Comparison of ENCODE assay signal across 12 cellular contexts in the genomic region with DNA sequence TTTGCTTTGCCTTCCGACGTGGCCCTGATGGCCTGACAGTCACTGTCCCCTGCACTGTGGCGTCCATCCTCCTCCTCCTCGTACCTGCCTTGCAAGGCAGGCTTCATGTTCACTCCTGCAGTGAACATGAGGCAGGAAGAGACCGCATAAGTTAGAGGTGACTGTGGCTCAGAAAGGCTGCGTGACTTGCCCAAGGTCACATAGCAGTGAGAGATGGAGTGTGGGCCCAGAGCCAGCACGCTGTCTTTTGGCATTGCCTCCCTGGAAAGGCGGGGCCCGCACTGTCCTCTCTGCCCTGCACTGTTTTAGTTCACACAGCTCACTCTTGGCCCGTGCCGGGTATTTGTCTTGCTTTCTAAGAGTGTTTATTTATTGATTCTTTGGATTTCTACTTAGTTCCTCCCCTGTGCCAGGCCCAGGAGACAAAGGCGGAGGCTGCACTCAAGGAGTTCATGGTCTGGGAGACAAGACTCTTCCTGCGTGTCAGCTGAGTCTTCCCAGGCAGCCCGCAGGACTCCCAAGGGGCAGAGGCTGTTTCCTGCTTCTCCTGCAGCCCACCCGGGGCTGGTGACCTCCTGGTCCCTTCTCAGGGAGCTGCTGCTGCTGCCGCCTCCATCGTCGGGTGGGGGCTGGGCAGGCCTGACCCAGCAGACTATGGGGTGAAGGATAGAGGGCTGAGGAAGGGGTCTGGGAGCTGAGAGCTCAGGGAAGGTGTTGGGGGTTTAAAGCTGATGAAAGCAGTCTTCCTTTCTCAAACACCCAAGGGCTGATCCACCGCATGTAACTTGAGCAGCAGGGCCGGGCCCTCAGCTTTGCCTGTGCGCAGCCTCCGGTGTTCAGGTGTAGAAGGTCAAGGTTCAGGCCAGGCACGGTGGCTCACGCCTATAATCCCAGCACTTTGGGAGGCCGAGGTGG. TPM values are rescaled to one million over a fixed set of nuclear protein-coding genes. Genes with fewer than 3 reads are reported as not detected.
DNase-seq lines count a peak whose midpoint lies in the region; ATAC-seq and TF ChIP-seq lines count a peak whose summit lies in the region.
"Had no signal": no experiment of that assay in that cellular context is flagged by ENCODE, and none has a peak within 500 bp of the region (broad histone marks: within the 10 kb centered on the region; RNA-seq: fewer than 3 reads in every experiment).

No MANE protein-coding gene starts in this region.

- H3K27me3 ChIP-seq in Panc1 (ENCODE audit: control insufficient read depth, insufficient read depth, low read length) = no peaks in the 10 kb centered on the region

- DNase-seq in Panc1 (ENCODE audit: low read depth, low spot score) (no peak), fibroblast of the aortic adventitia (ENCODE audit: low read depth) (peak; percentile 70), Ammon's horn (ENCODE audit: low spot score) (no peak), DMS153 treated with DMSO at 0.1 percent for 48 hours (lab: John Stamatoyannopoulos, UW; ENCODE audit: unreplicated experiment) (no peak)
- no peak for DNase-seq in stimulated activated naive CD8-positive, alpha-beta T cell treated with anti-CD3 and anti-CD28 coated beads, Interleukin-15, amount 100 ng/mL, for 72 hours
- DNase-seq: MM.1S, posterior cingulate gyrus had no signal

- H3K27ac ChIP-seq in 22Rv1 = peak overlapping the region; percentile 66
- peak overlapping the region; percentile 53 for H3K27ac ChIP-seq in Panc1 (ENCODE audit: low read length)
- H3K27ac ChIP-seq: SK-N-MC had no signal

- no peaks in the 10 kb centered on the region for H3K9me3 Mint-ChIP-seq in nephron
- no peaks in the 10 kb centered on the region for H3K9me3 Mint-ChIP-seq in stimulated activated naive CD8-positive, alpha-beta T cell treated with anti-CD3 and anti-CD28 coated beads, Interleukin-15, amount 100 ng/mL, for 72 hours
- H3K9me3 Mint-ChIP-seq: activated T-helper 1 cell treated with anti-CD3 and anti-CD28 coated beads, Interleukin-12 subunit alpha, Interleukin-12 subunit beta, Interleukin-2, Interleukin-4 antibody, amounts not matched to agents 30 ng/mL and 10 ng/mL and 1 ng/mL, durations not matched to agents 14 hours and 24 hours and 36 hours had no signal

- peak; percentile 40 for ATAC-seq in Panc1
- no peak for ATAC-seq in HG03442 (IDR thresholded peaks at IDR 0.05; ENCODE audit: unreplicated experiment)
- no peak for ATAC-seq in stimulated activated naive CD8-positive, alpha-beta T cell treated with anti-CD3 and anti-CD28 coated beads, Interleukin-15, amount 100 ng/mL, for 72 hours

- H3K27ac Mint-ChIP-seq in nephron = peak overlapping the region; percentile 86 to 90 (median 89)
- H3K27ac Mint-ChIP-seq in stimulated activated naive CD8-positive, alpha-beta T cell treated with anti-CD3 and anti-CD28 coated beads, Interleukin-15, amount 100 ng/mL, for 72 hours = no peak overlapping the region
- H3K27ac Mint-ChIP-seq: activated T-helper 1 cell treated with anti-CD3 and anti-CD28 coated beads, Interleukin-12 subunit alpha, Interleukin-12 subunit beta, Interleukin-2, Interleukin-4 antibody, amounts not matched to agents 30 ng/mL and 10 ng/mL and 1 ng/mL, durations not matched to agents 14 hours and 24 hours and 36 hours had no signal

- peaks cover 28% of the 10 kb centered on the region for H3K4me1 ChIP-seq in Panc1 (ENCODE audit: control insufficient read depth, insufficient read depth, low read length)

- peak overlapping the region; percentile 24 to 66 (median 35) for H3K4me3 Mint-ChIP-seq in nephron
- H3K4me3 Mint-ChIP-seq in stimulated activated naive CD8-positive, alpha-beta T cell treated with anti-CD3 and anti-CD28 coated beads, Interleukin-15, amount 100 ng/mL, for 72 hours = no peak overlapping the region
- H3K4me3 Mint-ChIP-seq: activated T-helper 1 cell treated with anti-CD3 and anti-CD28 coated beads, Interleukin-12 subunit alpha, Interleukin-12 subunit beta, Interleukin-2, Interleukin-4 antibody, amounts not matched to agents 30 ng/mL and 10 ng/mL and 1 ng/mL, durations not matched to agents 14 hours and 24 hours and 36 hours had no signal

- POLR2A ChIA-PET in Panc1 (lab: Charles Lee) = interaction anchor here (0.6 kb wide), 1 partner anchor 96 kb away, joined by 3 read pairs; no protein-coding TSS in a partner anchor

- no peak for TF ChIP-seq CTCF in 22Rv1 (IDR thresholded peaks at IDR 0.05)
- TF ChIP-seq CTCF in Panc1 (IDR thresholded peaks at IDR 0.05) = no peak
- no peak for TF ChIP-seq CTCF in fibroblast of the aortic adventitia (IDR thresholded peaks at IDR 0.05; ENCODE audit: insufficient read depth, low read length)
- no peak for TF ChIP-seq CTCF in nephron (IDR thresholded peaks at IDR 0.05; ENCODE audit: unreplicated experiment in 3 of 3)

- H3K36me3 ChIP-seq in Panc1 (ENCODE audit: control insufficient read depth, insufficient read depth, low read length) = no peaks in the 10 kb centered on the region

- H3K9me3 ChIP-seq in Panc1 (ENCODE audit: control insufficient read depth, insufficient read depth, low read depth, low read length) = no peaks in the 10 kb centered on the region

- no peaks in the 10 kb centered on the region for H3K36me3 Mint-ChIP-seq in nephron (ENCODE audit: low read depth)

- no peak overlapping the region for H3K4me3 ChIP-seq in Panc1 (ENCODE audit: low read depth in 2 of 2, low read length in 2 of 2)
- no peak overlapping the region for H3K4me3 ChIP-seq in fibroblast of the aortic adventitia (ENCODE audit: low read depth, low read length)
- H3K4me3 ChIP-seq: SK-N-MC had no signal

- BruUV-seq in Panc1 (replicated peaks; lab: Mats Ljungman, UMichigan) = no TSS peak

- in situ Hi-C loops in Panc1 (cut with HindIII; ENCODE audit: low pct_unique_long_range_greater_than_20kb, low sequenced_read_pairs) = no loop called here

- intact Hi-C loops in Panc1 (cut with micrococcal nuclease; ENCODE audit: unreplicated experiment) = loop anchor here (5.0 kb wide), 1 partner anchor 97 kb away; no protein-coding TSS in a partner anchor

- H3K27me3 Mint-ChIP-seq in nephron (ENCODE audit: low read depth) = peaks cover 22% of the 10 kb centered on the region
- no peaks in the 10 kb centered on the region for H3K27me3 Mint-ChIP-seq in stimulated activated naive CD8-positive, alpha-beta T cell treated with anti-CD3 and anti-CD28 coated beads, Interleukin-15, amount 100 ng/mL, for 72 hours

- CTCF ChIA-PET in Panc1 (lab: Charles Lee) = interaction anchor here (1.2 to 2.2 kb wide), 2 partner anchors 16 to 22 kb away, joined by 5 read pairs; a partner anchor contains a TSS

- H3K4me1 Mint-ChIP-seq in nephron = peaks cover 55% of the 10 kb centered on the region
- H3K4me1 Mint-ChIP-seq in stimulated activated naive CD8-positive, alpha-beta T cell treated with anti-CD3 and anti-CD28 coated beads, Interleukin-15, amount 100 ng/mL, for 72 hours = peaks cover 48% of the 10 kb centered on the region

RNA-seq across cellular contexts. Expression of a gene that starts 12.7 kb away (rescaled TPM):
- total RNA-seq in Panc1 (2021; ENCODE audit: unreplicated experiment) (6.0 TPM), fibroblast of the aortic adventitia (ENCODE audit: low replicate concordance) (25.9 and 35.2 TPM in 2 replicates)
- polyA plus RNA-seq in Panc1 (2012; ENCODE audit: insufficient read length) = 16.3 TPM
- total RNA-seq: activated T-helper 1 cell treated with anti-CD3 and anti-CD28 coated beads, Interleukin-12 subunit alpha, Interleukin-12 subunit beta, Interleukin-2, Interleukin-4 antibody, amounts not matched to agents 30 ng/mL and 10 ng/mL and 1 ng/mL, durations not matched to agents 14 hours and 24 hours and 36 hours had no signal

RNA-seq across cellular contexts. Expression of a gene that starts 15.0 kb away (rescaled TPM):
- total RNA-seq in Panc1 (2021; ENCODE audit: unreplicated experiment) (0.54 TPM), fibroblast of the aortic adventitia (ENCODE audit: low replicate concordance) (4.2 and 9.4 TPM in 2 replicates)
- polyA plus RNA-seq in Panc1 (2012; ENCODE audit: insufficient read length) = 1.6 TPM
- total RNA-seq: activated T-helper 1 cell treated with anti-CD3 and anti-CD28 coated beads, Interleukin-12 subunit alpha, Interleukin-12 subunit beta, Interleukin-2, Interleukin-4 antibody, amounts not matched to agents 30 ng/mL and 10 ng/mL and 1 ng/mL, durations not matched to agents 14 hours and 24 hours and 36 hours had no signal

RNA-seq across cellular contexts. Expression of a gene that starts 23.6 kb away (rescaled TPM):
- total RNA-seq in Panc1 (2021; ENCODE audit: unreplicated experiment) (67.8 TPM), fibroblast of the aortic adventitia (ENCODE audit: low replicate concordance) (1.4 and 2.6 TPM in 2 replicates)
- 77.4 TPM for polyA plus RNA-seq in Panc1 (2012; ENCODE audit: insufficient read length)

RNA-seq across cellular contexts. Expression of a gene that starts 57.5 kb away (rescaled TPM):
- total RNA-seq in Panc1 (2021; ENCODE audit: unreplicated experiment) (not detected), fibroblast of the aortic adventitia (ENCODE audit: low replicate concordance) (not detected in 2 replicates)
- polyA plus RNA-seq in Panc1 (2012; ENCODE audit: insufficient read length) = 0.24 TPM
- total RNA-seq: activated T-helper 1 cell treated with anti-CD3 and anti-CD28 coated beads, Interleukin-12 subunit alpha, Interleukin-12 subunit beta, Interleukin-2, Interleukin-4 antibody, amounts not matched to agents 30 ng/mL and 10 ng/mL and 1 ng/mL, durations not matched to agents 14 hours and 24 hours and 36 hours had no signal

Comparison
In these comparisons a context has a peak if more than half of its experiments do, and no peak if none do; other contexts are left out.
1. H3K27ac Mint-ChIP-seq: peak in nephron (3 of 3); none in stimulated activated naive CD8-positive, alpha-beta T cell treated with anti-CD3 and anti-CD28 coated beads, Interleukin-15, amount 100 ng/mL, for 72 hours (0 of 2).
2. H3K4me3 Mint-ChIP-seq: peak in nephron (3 of 3); none in stimulated activated naive CD8-positive, alpha-beta T cell treated with anti-CD3 and anti-CD28 coated beads, Interleukin-15, amount 100 ng/mL, for 72 hours (0 of 2).
3. RNA of a gene that starts 23.6 kb away (total RNA-seq): 67.8 TPM in Panc1 (single experiment); 1.4 to 2.6 TPM in fibroblast of the aortic adventitia; every median in the first group is over 10 times any median in the second.